ENCODE assay signal across 1 cellular context in the genomic region with DNA sequence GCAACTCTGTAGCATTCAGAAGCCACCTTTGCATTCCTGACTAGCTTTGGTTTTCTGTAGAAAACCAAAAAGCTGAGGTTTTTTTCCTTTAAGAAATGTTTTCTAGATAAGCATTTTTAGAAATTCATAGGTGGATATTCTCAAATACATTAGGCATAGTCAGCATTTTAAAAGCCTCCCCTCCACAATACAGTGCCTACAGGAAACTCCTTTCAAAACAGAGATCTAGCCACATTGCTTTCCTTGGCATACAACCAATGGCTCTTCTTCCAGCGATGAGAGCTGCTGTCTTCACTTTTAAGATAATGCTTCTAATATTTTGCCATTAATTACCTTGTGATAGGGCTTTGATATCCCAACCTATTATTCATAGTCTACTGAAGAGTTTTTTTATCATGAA.
TF ChIP-seq lines count a peak whose summit lies in the region.

No MANE protein-coding gene starts in this region.

TF ChIP-seq in endothelial cell of umbilical vein, 7 proteins besides CTCF, POLR2A, EP300 and RAD21:
- TF ChIP-seq MYC (IDR thresholded peaks at IDR 0.05; ENCODE audit: low read depth, low read length): no peak
- TF ChIP-seq, protein P1, sequence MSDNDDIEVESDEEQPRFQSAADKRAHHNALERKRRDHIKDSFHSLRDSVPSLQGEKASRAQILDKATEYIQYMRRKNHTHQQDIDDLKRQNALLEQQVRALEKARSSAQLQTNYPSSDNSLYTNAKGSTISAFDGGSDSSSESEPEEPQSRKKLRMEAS (IDR thresholded peaks at IDR 0.05; ENCODE audit: insufficient read depth, insufficient read length): no peak
- no peak for TF ChIP-seq GATA2 (IDR thresholded peaks at IDR 0.05; ENCODE audit: insufficient read depth, insufficient read length, low read depth, low read length)
- no peak for TF ChIP-seq FOS (IDR thresholded peaks at IDR 0.05; ENCODE audit: borderline replicate concordance, insufficient read depth, low read length)
- no peak for TF ChIP-seq JUN (IDR thresholded peaks at IDR 0.05; ENCODE audit: borderline replicate concordance, insufficient read depth, insufficient read length, low read depth)
